Comparison of ENCODE assay signal across 33 cellular contexts in genomic region chr17:83129676-83130075, GRCh38.
"Had no signal": no experiment of that assay in that cellular context is flagged by ENCODE, and none has a peak within 500 bp of the region (broad histone marks: within the 10 kb centered on the region; RNA-seq: fewer than 3 reads in every experiment).

No MANE protein-coding gene starts in this region.

- H3K36me3 Mint-ChIP-seq: activated CD4-positive, alpha-beta memory T cell treated with anti-CD3 and anti-CD28 coated beads for 36 hours; immature natural killer cell; natural killer cell treated with Interleukin-12 subunit alpha and Interleukin-12 subunit beta and Interleukin-15 and Interleukin-18, amount 100 ng/mL, for 72 hours; type B pancreatic cell had no signal

- H3K4me3 Mint-ChIP-seq: activated CD4-positive, alpha-beta memory T cell treated with anti-CD3 and anti-CD28 coated beads for 36 hours; activated CD4-positive, alpha-beta T cell treated with anti-CD3 and anti-CD28 coated beads, Interleukin-2, amount 10 ng/mL, durations not matched to agents 24 days and 14 days; activated naive CD8-positive, alpha-beta T cell treated with anti-CD3 and anti-CD28 coated beads, Interleukin-2, amount 50 U/mL, for 24 hours; activated T-cell treated with anti-CD3 and anti-CD28 coated beads, Interleukin-2, amount 50 U/mL, for 24 hours; activated T-helper 17 cell treated with anti-CD3 and anti-CD28 coated beads, Interleukin-2, amount 50 U/mL, for 72 hours; effector memory CD8-positive, alpha-beta T cell; immature natural killer cell; natural killer cell treated with Interleukin-12 subunit alpha and Interleukin-12 subunit beta and Interleukin-15 and Interleukin-18, amount 100 ng/mL, for 72 hours; T-helper 1 cell treated with Interleukin-12 subunit alpha and Interleukin-12 subunit beta and Interleukin-4 antibody, amounts not matched to agents 30 μg/mL and 1 μg/mL, for 36 hours; type B pancreatic cell had no signal

- H3K27ac ChIP-seq: dorsolateral prefrontal cortex, gastroesophageal sphincter, neutrophil, pancreas, psoas muscle, thoracic aorta, vagina, WERI-Rb-1 had no signal

- H3K36me3 ChIP-seq: gastroesophageal sphincter, neutrophil, pancreas, thoracic aorta, vagina, WERI-Rb-1 had no signal

- H3K9me3 Mint-ChIP-seq: activated CD4-positive, alpha-beta memory T cell treated with anti-CD3 and anti-CD28 coated beads for 36 hours; activated CD4-positive, alpha-beta T cell treated with anti-CD3 and anti-CD28 coated beads, Interleukin-2, amount 10 ng/mL, durations not matched to agents 24 days and 14 days; activated naive CD8-positive, alpha-beta T cell treated with anti-CD3 and anti-CD28 coated beads, Interleukin-2, amount 50 U/mL, for 24 hours; activated T-cell treated with anti-CD3 and anti-CD28 coated beads, Interleukin-2, amount 50 U/mL, for 24 hours; activated T-helper 17 cell treated with anti-CD3 and anti-CD28 coated beads, Interleukin-2, amount 50 U/mL, for 72 hours; effector memory CD8-positive, alpha-beta T cell; immature natural killer cell; natural killer cell treated with Interleukin-12 subunit alpha and Interleukin-12 subunit beta and Interleukin-15 and Interleukin-18, amount 100 ng/mL, for 72 hours; type B pancreatic cell had no signal

- DNase-seq: activated CD4-positive, alpha-beta memory T cell treated with anti-CD3 and anti-CD28 coated beads for 36 hours; activated CD4-positive, alpha-beta T cell treated with anti-CD3 and anti-CD28 coated beads, Interleukin-2, amount 10 ng/mL, durations not matched to agents 24 days and 14 days; activated CD8-positive, alpha-beta memory T cell treated with anti-CD3 and anti-CD28 coated beads, Interleukin-2, amount 50 U/mL, for 4 hours; activated gamma-delta T cell treated with Interleukin-2 at 50 U/mL for 16 hours; activated naive CD4-positive, alpha-beta T cell treated with anti-CD3 and anti-CD28 coated beads, Interleukin-2, amount 50 U/mL, for 16 hours; activated naive CD8-positive, alpha-beta T cell treated with anti-CD3 and anti-CD28 coated beads, Interleukin-2, amount 50 U/mL, for 24 hours; activated T-cell treated with anti-CD3 and anti-CD28 coated beads, Interleukin-2, amount 50 U/mL, for 24 hours; amygdala; central memory CD4-positive, alpha-beta T cell; effector memory CD8-positive, alpha-beta T cell; hypothalamus; immature natural killer cell; mesendoderm; mucosa of descending colon; stimulated activated CD4-positive, alpha-beta T cell treated with anti-CD3 and anti-CD28 coated beads, Interleukin-2, amount 100 ng/mL, for 48 hours; stimulated activated naive CD4-positive, alpha-beta T cell treated with Interleukin-2 at 50 U/mL for 16 hours; SW 1271; T1000; WERI-Rb-1 had no signal

- H3K9me3 ChIP-seq: gastroesophageal sphincter, mucosa of descending colon, neutrophil, pancreas, psoas muscle, thoracic aorta, vagina had no signal

- H3K27me3 Mint-ChIP-seq: effector memory CD8-positive, alpha-beta T cell had no signal

- ATAC-seq: activated CD4-positive, CD25-positive, alpha-beta regulatory T cell treated with anti-CD3 and anti-CD28 coated beads, Interleukin-2, amount 50 U/mL, for 24 hours; activated naive CD8-positive, alpha-beta T cell treated with anti-CD3 and anti-CD28 coated beads, Interleukin-2, amount 50 U/mL, for 24 hours; activated T-helper 17 cell treated with anti-CD3 and anti-CD28 coated beads, Interleukin-2, amount 50 U/mL, for 72 hours; effector memory CD8-positive, alpha-beta T cell; gastroesophageal sphincter; left lobe of liver; mucosa of descending colon; natural killer cell treated with Interleukin-12 subunit alpha and Interleukin-12 subunit beta and Interleukin-15 and Interleukin-18, amount 100 ng/mL, for 72 hours; pancreas; psoas muscle had no signal

- H3K4me3 ChIP-seq: dorsolateral prefrontal cortex, gastroesophageal sphincter, lung, mucosa of descending colon, pancreas, psoas muscle, thoracic aorta, vagina had no signal

- H3K27ac Mint-ChIP-seq: activated CD4-positive, alpha-beta memory T cell treated with anti-CD3 and anti-CD28 coated beads for 36 hours; activated CD4-positive, alpha-beta T cell treated with anti-CD3 and anti-CD28 coated beads, Interleukin-2, amount 10 ng/mL, durations not matched to agents 24 days and 14 days; activated naive CD8-positive, alpha-beta T cell treated with anti-CD3 and anti-CD28 coated beads, Interleukin-2, amount 50 U/mL, for 24 hours; activated T-cell treated with anti-CD3 and anti-CD28 coated beads, Interleukin-2, amount 50 U/mL, for 24 hours; activated T-helper 17 cell treated with anti-CD3 and anti-CD28 coated beads, Interleukin-2, amount 50 U/mL, for 72 hours; effector memory CD8-positive, alpha-beta T cell; natural killer cell treated with Interleukin-12 subunit alpha and Interleukin-12 subunit beta and Interleukin-15 and Interleukin-18, amount 100 ng/mL, for 72 hours; T-helper 1 cell treated with Interleukin-12 subunit alpha and Interleukin-12 subunit beta and Interleukin-4 antibody, amounts not matched to agents 30 μg/mL and 1 μg/mL, for 36 hours; type B pancreatic cell had no signal

- H3K4me1 ChIP-seq: gastroesophageal sphincter, pancreas, psoas muscle, vagina had no signal

- H3K27me3 ChIP-seq: pancreas, vagina had no signal
